ENCODE assay signal across 10 cellular contexts in the genomic region with DNA sequence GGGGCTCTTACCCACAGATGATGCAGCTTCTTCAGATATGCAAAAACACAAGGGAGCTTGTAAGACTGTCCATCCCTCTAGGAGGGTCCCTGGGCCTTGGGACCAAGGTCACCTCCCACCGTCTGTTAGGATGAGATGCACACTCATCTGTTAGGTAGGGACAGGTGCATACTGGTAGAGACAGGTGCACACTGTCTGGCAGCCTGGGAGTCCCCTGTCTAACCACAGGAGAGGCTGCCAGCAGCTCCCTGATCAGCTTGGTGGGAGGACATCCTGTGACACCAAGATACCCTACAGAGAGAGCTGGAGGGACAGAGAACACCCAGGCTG. TPM values are rescaled to one million over a fixed set of nuclear protein-coding genes. Genes with fewer than 3 reads are reported as not detected.
DNase-seq lines count a peak whose midpoint lies in the region; ATAC-seq and TF ChIP-seq lines count a peak whose summit lies in the region.
"Had no signal": no experiment of that assay in that cellular context is flagged by ENCODE, and none has a peak within 500 bp of the region (broad histone marks: within the 10 kb centered on the region; RNA-seq: fewer than 3 reads in every experiment).

No MANE protein-coding gene starts in this region.

- H3K4me3 Mint-ChIP-seq in osteocyte (ENCODE audit: unreplicated experiment), result no peak overlapping the region

- peaks cover 7% of the 10 kb centered on the region for H3K27me3 Mint-ChIP-seq in osteocyte (ENCODE audit: unreplicated experiment)

- peaks cover 5% of the 10 kb centered on the region for H3K36me3 Mint-ChIP-seq in osteocyte (ENCODE audit: unreplicated experiment)

- DNase-seq in NCI-H748 treated with DMSO at 0.1 percent for 48 hours (lab: John Stamatoyannopoulos, UW) (no peak), GM19240 (ENCODE audit: insufficient read length, low spot score) (no peak), cerebellar nuclear complex (lab: John Stamatoyannopoulos, UW) (no peak), osteocyte (ENCODE audit: extremely low spot score, unreplicated experiment) (no peak)

- ATAC-seq in GM18498 (IDR thresholded peaks at IDR 0.05; ENCODE audit: unreplicated experiment) (peak; percentile 13), GM21360 (IDR thresholded peaks at IDR 0.05; ENCODE audit: unreplicated experiment) (peak; percentile 19), HG03342 (IDR thresholded peaks at IDR 0.05; ENCODE audit: unreplicated experiment) (peak; percentile 26), esophagus mucosa (peak; percentile 17)

- H3K4me1 Mint-ChIP-seq in osteocyte (ENCODE audit: unreplicated experiment), result peaks cover 14% of the 10 kb centered on the region

- H3K9me3 Mint-ChIP-seq in osteocyte (ENCODE audit: unreplicated experiment), result no peaks in the 10 kb centered on the region

- H3K27ac Mint-ChIP-seq in osteocyte (ENCODE audit: unreplicated experiment), result no peak overlapping the region

- no peak for TF ChIP-seq CTCF in osteocyte (IDR thresholded peaks at IDR 0.05)

RNA-seq across cellular contexts. Expression of a gene that starts 13.2 kb away (rescaled TPM):
- 24.0 TPM for total RNA-seq in esophagus mucosa
- total RNA-seq in osteocyte, result 41.8 and 45.5 TPM in 2 replicates

RNA-seq across cellular contexts. Expression of a gene that starts 30.0 kb away (rescaled TPM):
- not detected for total RNA-seq in esophagus mucosa
- total RNA-seq in osteocyte, result not detected in 2 replicates
- total RNA-seq: cardiac septum, psoas muscle had no signal

RNA-seq across cellular contexts. Expression of a gene that starts 30.2 kb away (rescaled TPM):
- total RNA-seq in esophagus mucosa, result not detected
- total RNA-seq in osteocyte, result not detected in 2 replicates

RNA-seq across cellular contexts. Expression of a gene that starts 50.5 kb away (rescaled TPM):
- 1.9 TPM for total RNA-seq in esophagus mucosa
- total RNA-seq in osteocyte, result 1.6 TPM in 2 replicates
